In genomic region chr17:7782237-7782636, GRCh38 we compare ENCODE assay signal across 12 cellular contexts. TPM values are rescaled to one million over a fixed set of nuclear protein-coding genes. Genes with fewer than 3 reads are reported as not detected.
DNase-seq lines count a peak whose midpoint lies in the region; ATAC-seq and TF ChIP-seq lines count a peak whose summit lies in the region.
"Had no signal": no experiment of that assay in that cellular context is flagged by ENCODE, and none has a peak within 500 bp of the region (broad histone marks: within the 10 kb centered on the region; RNA-seq: fewer than 3 reads in every experiment).

No MANE protein-coding gene starts in this region.

- peak; percentile 6 for DNase-seq in GM04503 (ENCODE audit: low read depth)
- peak; percentile 1 for DNase-seq in NCI-H69 (lab: John Stamatoyannopoulos, UW)
- no peak for DNase-seq in chondrocyte (ENCODE audit: low spot score)
- no peak for DNase-seq in neural progenitor cell (ENCODE audit: low spot score)
- DNase-seq in activated CD4-positive, alpha-beta T cell treated with anti-CD3 and anti-CD28 coated beads for 1 hour: no peak
- DNase-seq in activated T-helper 1 cell treated with anti-CD3 and anti-CD28 coated beads, Interleukin-12 subunit alpha, Interleukin-12 subunit beta, Interleukin-2, Interleukin-4 antibody, amounts not matched to agents 30 ng/mL and 10 ng/mL and 1 ng/mL, durations not matched to agents 14 hours and 24 hours and 36 hours (ENCODE audit: low spot score): no peak
- no peak for DNase-seq in NCI-H1694 (lab: John Stamatoyannopoulos, UW)
- DNase-seq: activated naive CD8-positive, alpha-beta T cell treated with anti-CD3 and anti-CD28 coated beads, Interleukin-2, amount 50 U/mL, for 24 hours; NCI-H187; right cardiac atrium; T-helper 2 cell had no signal

- TF ChIP-seq CTCF in chondrocyte (IDR thresholded peaks at IDR 0.05) (peak; percentile 71), neural progenitor cell (IDR thresholded peaks at IDR 0.05) (no peak)

- H3K4me1 Mint-ChIP-seq in chondrocyte (ENCODE audit: low read depth) (no peaks in the 10 kb centered on the region), neural progenitor cell (no peaks in the 10 kb centered on the region)
- H3K4me1 Mint-ChIP-seq in activated T-helper 1 cell treated with anti-CD3 and anti-CD28 coated beads, Interleukin-12 subunit alpha, Interleukin-12 subunit beta, Interleukin-2, Interleukin-4 antibody, amounts not matched to agents 30 ng/mL and 10 ng/mL and 1 ng/mL, durations not matched to agents 14 hours and 24 hours and 36 hours (ENCODE audit: low read depth): no peaks in the 10 kb centered on the region
- H3K4me1 Mint-ChIP-seq: activated naive CD8-positive, alpha-beta T cell treated with anti-CD3 and anti-CD28 coated beads, Interleukin-2, amount 50 U/mL, for 24 hours had no signal

- no peaks in the 10 kb centered on the region for H3K27me3 ChIP-seq in neural progenitor cell

- no peaks in the 10 kb centered on the region for H4K20me1 ChIP-seq in neural progenitor cell (ENCODE audit: low read depth)

- H3K9me3 Mint-ChIP-seq in chondrocyte (ENCODE audit: low read depth) (no peaks in the 10 kb centered on the region), neural progenitor cell (no peaks in the 10 kb centered on the region)
- no peaks in the 10 kb centered on the region for H3K9me3 Mint-ChIP-seq in activated T-helper 1 cell treated with anti-CD3 and anti-CD28 coated beads, Interleukin-12 subunit alpha, Interleukin-12 subunit beta, Interleukin-2, Interleukin-4 antibody, amounts not matched to agents 30 ng/mL and 10 ng/mL and 1 ng/mL, durations not matched to agents 14 hours and 24 hours and 36 hours
- H3K9me3 Mint-ChIP-seq: activated naive CD8-positive, alpha-beta T cell treated with anti-CD3 and anti-CD28 coated beads, Interleukin-2, amount 50 U/mL, for 24 hours had no signal

- H3K4me2 ChIP-seq in neural progenitor cell: no peak overlapping the region

- H3F3A ChIP-seq in neural progenitor cell (ENCODE audit: low read depth): no peaks in the 10 kb centered on the region

- H3K36me3 ChIP-seq in neural progenitor cell: no peaks in the 10 kb centered on the region

- H3K27ac ChIP-seq in neural progenitor cell: no peak overlapping the region

- H3K27ac Mint-ChIP-seq in chondrocyte (ENCODE audit: unreplicated experiment): no peak overlapping the region
- H3K27ac Mint-ChIP-seq in neural progenitor cell: no peak overlapping the region
- H3K27ac Mint-ChIP-seq in activated T-helper 1 cell treated with anti-CD3 and anti-CD28 coated beads, Interleukin-12 subunit alpha, Interleukin-12 subunit beta, Interleukin-2, Interleukin-4 antibody, amounts not matched to agents 30 ng/mL and 10 ng/mL and 1 ng/mL, durations not matched to agents 14 hours and 24 hours and 36 hours: no peak overlapping the region
- H3K27ac Mint-ChIP-seq: activated naive CD8-positive, alpha-beta T cell treated with anti-CD3 and anti-CD28 coated beads, Interleukin-2, amount 50 U/mL, for 24 hours had no signal

- no peak overlapping the region for H2AFZ ChIP-seq in neural progenitor cell (replicated peaks)

- H3K9ac ChIP-seq in neural progenitor cell: no peak overlapping the region

- H3K4me1 ChIP-seq in neural progenitor cell: no peaks in the 10 kb centered on the region

- no peaks in the 10 kb centered on the region for H3K9me3 ChIP-seq in neural progenitor cell (ENCODE audit: low read depth)

- intact Hi-C loops in activated T-helper 1 cell treated with anti-CD3 and anti-CD28 coated beads, Interleukin-12 subunit alpha, Interleukin-12 subunit beta, Interleukin-2, Interleukin-4 antibody, amounts not matched to agents 30 ng/mL and 10 ng/mL and 1 ng/mL, durations not matched to agents 14 hours and 24 hours and 36 hours (cut with micrococcal nuclease): no loop called here

- no peaks in the 10 kb centered on the region for H3K36me3 Mint-ChIP-seq in chondrocyte (ENCODE audit: low read depth)
- H3K36me3 Mint-ChIP-seq in neural progenitor cell: no peaks in the 10 kb centered on the region
- H3K36me3 Mint-ChIP-seq in activated T-helper 1 cell treated with anti-CD3 and anti-CD28 coated beads, Interleukin-12 subunit alpha, Interleukin-12 subunit beta, Interleukin-2, Interleukin-4 antibody, amounts not matched to agents 30 ng/mL and 10 ng/mL and 1 ng/mL, durations not matched to agents 14 hours and 24 hours and 36 hours (ENCODE audit: low read depth): no peaks in the 10 kb centered on the region

- H3K27me3 Mint-ChIP-seq in chondrocyte (ENCODE audit: low read depth) (peaks cover 19% of the 10 kb centered on the region), neural progenitor cell (ENCODE audit: insufficient read depth, low read depth) (peaks cover 2% of the 10 kb centered on the region)
- H3K27me3 Mint-ChIP-seq in activated T-helper 1 cell treated with anti-CD3 and anti-CD28 coated beads, Interleukin-12 subunit alpha, Interleukin-12 subunit beta, Interleukin-2, Interleukin-4 antibody, amounts not matched to agents 30 ng/mL and 10 ng/mL and 1 ng/mL, durations not matched to agents 14 hours and 24 hours and 36 hours (ENCODE audit: insufficient read depth): peaks cover 12% of the 10 kb centered on the region

- H3K4me3 Mint-ChIP-seq in chondrocyte (ENCODE audit: unreplicated experiment) (no peak overlapping the region), neural progenitor cell (peak overlapping the region; percentile 33)
- H3K4me3 Mint-ChIP-seq in activated T-helper 1 cell treated with anti-CD3 and anti-CD28 coated beads, Interleukin-12 subunit alpha, Interleukin-12 subunit beta, Interleukin-2, Interleukin-4 antibody, amounts not matched to agents 30 ng/mL and 10 ng/mL and 1 ng/mL, durations not matched to agents 14 hours and 24 hours and 36 hours: no peak overlapping the region
- H3K4me3 Mint-ChIP-seq: activated naive CD8-positive, alpha-beta T cell treated with anti-CD3 and anti-CD28 coated beads, Interleukin-2, amount 50 U/mL, for 24 hours had no signal

- no peaks in the 10 kb centered on the region for H3K79me2 ChIP-seq in neural progenitor cell (ENCODE audit: low read depth)

- no peak for ATAC-seq in HG02763 (IDR thresholded peaks at IDR 0.05; ENCODE audit: unreplicated experiment)
- ATAC-seq: activated naive CD8-positive, alpha-beta T cell treated with anti-CD3 and anti-CD28 coated beads, Interleukin-2, amount 50 U/mL, for 24 hours; right cardiac atrium had no signal

- H3K4me3 ChIP-seq in neural progenitor cell: no peak overlapping the region

RNA-seq across cellular contexts. Expression of gene KDM6B, which starts 51.8 kb away (rescaled TPM):
- total RNA-seq in chondrocyte (36.6 to 38.2 TPM (median 37.4 TPM) in 3 replicates), neural progenitor cell (ENCODE audit: low replicate concordance) (6.8 and 12.3 TPM in 2 replicates)
- 163 and 177 TPM in 2 replicates for total RNA-seq in activated T-helper 1 cell treated with anti-CD3 and anti-CD28 coated beads, Interleukin-12 subunit alpha, Interleukin-12 subunit beta, Interleukin-2, Interleukin-4 antibody, amounts not matched to agents 30 ng/mL and 10 ng/mL and 1 ng/mL, durations not matched to agents 14 hours and 24 hours and 36 hours

Comparison
In these comparisons a context has a peak if more than half of its experiments do, and no peak if none do; other contexts are left out.
1. DNase-seq: peak in GM04503 (single experiment) and NCI-H69 (single experiment); none in chondrocyte (single experiment), neural progenitor cell (single experiment), activated CD4-positive, alpha-beta T cell treated with anti-CD3 and anti-CD28 coated beads for 1 hour (single experiment), activated T-helper 1 cell treated with anti-CD3 and anti-CD28 coated beads, Interleukin-12 subunit alpha, Interleukin-12 subunit beta, Interleukin-2, Interleukin-4 antibody, amounts not matched to agents 30 ng/mL and 10 ng/mL and 1 ng/mL, durations not matched to agents 14 hours and 24 hours and 36 hours (single experiment) and NCI-H1694 (single experiment).